Comparison of ENCODE assay signal across 19 cellular contexts in the genomic region with DNA sequence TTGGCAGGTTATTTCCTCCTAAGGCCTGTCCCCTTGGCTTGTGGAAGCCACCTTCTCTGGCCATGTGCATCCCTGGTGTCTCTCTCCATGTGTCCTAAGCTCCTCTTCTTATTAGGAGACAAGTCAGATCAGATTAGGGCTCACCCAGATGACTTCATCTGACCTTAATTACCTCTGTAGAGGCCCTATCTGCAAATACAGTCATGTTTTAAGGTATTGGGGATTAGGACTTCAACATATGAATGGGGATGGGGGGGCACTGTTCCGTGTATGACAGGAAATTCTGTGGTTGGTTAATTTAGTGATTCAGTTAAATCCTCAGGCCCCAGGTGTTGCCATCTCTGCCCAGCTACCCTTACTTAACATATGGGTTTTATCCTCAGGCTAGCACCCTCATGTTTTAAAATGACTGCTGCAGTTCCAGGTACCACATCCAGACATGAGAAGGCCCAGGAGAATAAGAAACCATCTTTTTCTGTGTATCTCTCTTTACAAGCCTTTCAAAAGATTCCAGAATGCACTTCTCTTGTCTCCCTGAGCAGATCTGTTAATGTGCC. TPM values are rescaled to one million over a fixed set of nuclear protein-coding genes. Genes with fewer than 3 reads are reported as not detected.
DNase-seq lines count a peak whose midpoint lies in the region; ATAC-seq, FAIRE-seq and TF ChIP-seq lines count a peak whose summit lies in the region.
"Had no signal": no experiment of that assay in that cellular context is flagged by ENCODE, and none has a peak within 500 bp of the region (broad histone marks: within the 10 kb centered on the region; RNA-seq: fewer than 3 reads in every experiment).

No MANE protein-coding gene starts in this region.

- H3K9me1 ChIP-seq in keratinocyte (ENCODE audit: control insufficient read depth, extremely low read depth, insufficient read depth, low read length) = no peaks in the 10 kb centered on the region

- no peaks in the 10 kb centered on the region; the same call in 2 of the 3 replicates for H3K9me3 Mint-ChIP-seq in GM23338
- H3K9me3 Mint-ChIP-seq: T-cell had no signal

- no peak overlapping the region for H3K27ac Mint-ChIP-seq in GM23338
- H3K27ac Mint-ChIP-seq: T-cell had no signal

- H3F3A ChIP-seq in GM23338 (replicated peaks; ENCODE audit: low read depth) = no peaks in the 10 kb centered on the region

- H4K20me1 ChIP-seq in GM23338 (replicated peaks; ENCODE audit: insufficient read depth) = no peaks in the 10 kb centered on the region
- no peaks in the 10 kb centered on the region for H4K20me1 ChIP-seq in keratinocyte (ENCODE audit: control insufficient read depth, extremely low read depth, insufficient read depth, low read length)

- dilution Hi-C loops in keratinocyte (cut with MboI; ENCODE audit: extremely low pct_ligation_motif_present, low sequenced_read_pairs) = no loop called here

- no peak for FAIRE-seq in bronchial epithelial cell (lab: Jason Lieb, UNC)
- peak; percentile 52 for FAIRE-seq in keratinocyte (lab: Jason Lieb, UNC)

- H3K4me3 Mint-ChIP-seq in GM23338 = no peak overlapping the region
- H3K4me3 Mint-ChIP-seq: T-cell had no signal

- H3K9me3 ChIP-seq in keratinocyte (ENCODE audit: control insufficient read depth, low read depth, low read length) = no peaks in the 10 kb centered on the region
- H3K9me3 ChIP-seq: HAP-1 had no signal

- H3K9me2 ChIP-seq in GM23338 (ENCODE audit: insufficient read depth) = no peaks in the 10 kb centered on the region

- POLR2A ChIA-PET in HEK293T (lab: Yijun Ruan, JAX) = no interaction called here

- no peak for DNase-seq in GM23338 (ENCODE audit: low spot score)
- DNase-seq in NCI-H82 treated with DMSO at 0.1 percent for 48 hours (lab: John Stamatoyannopoulos, UW; ENCODE audit: unreplicated experiment) = peak; percentile 61
- peak; percentile 80 for DNase-seq in bronchial epithelial cell (ENCODE audit: low read depth)
- no peak for DNase-seq in keratinocyte (ENCODE audit: low read depth, low spot score)
- DNase-seq in HEK293T (ENCODE audit: extremely low spot score) = no peak
- DNase-seq: DMS79 treated with DMSO at 0.1 percent for 48 hours; KG1; NCI-H1417 treated with DMSO at 0.1 percent for 48 hours; NCI-H187 treated with DMSO at 0.1 percent for 48 hours; NCI-H526; NK-92 treated with Interleukin-12 subunit alpha and Interleukin-12 subunit beta, amount 100 ng/mL, for 24 hours; SIG-M5; T-cell had no signal

- H3K4me1 ChIP-seq in GM23338 (ENCODE audit: insufficient read depth) (peaks cover 7% of the 10 kb centered on the region; the same call in 1 of the 2 replicates), keratinocyte (ENCODE audit: control insufficient read depth, extremely low read depth, insufficient read depth, low read length) (peaks cover 29% of the 10 kb centered on the region)

- CTCF ChIA-PET in HEK293T (lab: Yijun Ruan, JAX) = no interaction called here

- TF ChIP-seq CTCF in GM23338 (conservative IDR thresholded peaks at IDR 0.05; ENCODE audit: low read depth in 2 of 2) (no peak), bronchial epithelial cell (IDR thresholded peaks at IDR 0.05; ENCODE audit: insufficient read depth, low read length, severe bottlenecking) (no peak), keratinocyte (optimal IDR thresholded peaks at IDR 0.05 in 1 of 3, IDR thresholded peaks at IDR 0.05 in 1 of 3, conservative IDR thresholded peaks at IDR 0.05 in 1 of 3; ENCODE audit: extremely low read depth in 1 of 3, insufficient read depth in 2 of 3, low read length in 3 of 3) (no peak)

- H3K36me3 Mint-ChIP-seq in GM23338 (ENCODE audit: low read depth) = no peaks in the 10 kb centered on the region; the same call in 2 of the 3 replicates
- H3K36me3 Mint-ChIP-seq: T-cell had no signal

- peaks cover 9% of the 10 kb centered on the region for H3K4me1 Mint-ChIP-seq in GM23338
- H3K4me1 Mint-ChIP-seq: T-cell had no signal

- peak overlapping the region; percentile 59; the same call in 1 of the 2 replicates for H2AFZ ChIP-seq in GM23338
- peak overlapping the region; percentile 55 for H2AFZ ChIP-seq in keratinocyte (ENCODE audit: control insufficient read depth, low read length)

- no peaks in the 10 kb centered on the region; the same call in 1 of the 2 replicates for H3K36me3 ChIP-seq in GM23338 (ENCODE audit: insufficient read depth)
- no peaks in the 10 kb centered on the region for H3K36me3 ChIP-seq in bronchial epithelial cell (ENCODE audit: control insufficient read depth, insufficient read depth, low read length)
- H3K36me3 ChIP-seq in keratinocyte (ENCODE audit: control insufficient read depth in 2 of 2, extremely low read depth in 1 of 2, insufficient read depth in 2 of 2, low read length in 2 of 2) = no peaks in the 10 kb centered on the region
- H3K36me3 ChIP-seq: HAP-1 had no signal

- no peak overlapping the region for H3K9ac ChIP-seq in keratinocyte (ENCODE audit: control insufficient read depth, extremely low read depth, insufficient read depth, low read length)

- H3K79me2 ChIP-seq in GM23338 (replicated peaks; ENCODE audit: insufficient read depth) (no peaks in the 10 kb centered on the region), keratinocyte (ENCODE audit: control insufficient read depth, insufficient read depth, low read length) (no peaks in the 10 kb centered on the region)

- H3K27me3 ChIP-seq in GM23338 (ENCODE audit: insufficient read depth) = no peaks in the 10 kb centered on the region
- H3K27me3 ChIP-seq in bronchial epithelial cell (ENCODE audit: control insufficient read depth, insufficient read depth, low read length) = no peaks in the 10 kb centered on the region
- H3K27me3 ChIP-seq in keratinocyte (ENCODE audit: control insufficient read depth, extremely low read depth, insufficient read depth, low read length) = no peaks in the 10 kb centered on the region

- H3K4me3 ChIP-seq in GM23338 = no peak overlapping the region
- no peak overlapping the region for H3K4me3 ChIP-seq in bronchial epithelial cell (ENCODE audit: low read depth, low read length)
- no peak overlapping the region for H3K4me3 ChIP-seq in keratinocyte (ENCODE audit: control insufficient read depth in 2 of 3, extremely low read depth in 1 of 3, insufficient read depth in 2 of 3, low read depth in 1 of 3, low read length in 3 of 3)
- H3K4me3 ChIP-seq: HAP-1 had no signal

- H3K4me2 ChIP-seq in GM23338 = no peak overlapping the region
- no peak overlapping the region for H3K4me2 ChIP-seq in keratinocyte (ENCODE audit: control insufficient read depth, extremely low read depth, insufficient read depth, low read depth, low read length)

- H3K27me3 Mint-ChIP-seq in GM23338 (ENCODE audit: insufficient read depth, low read depth, poor library complexity) = peaks cover 2% of the 10 kb centered on the region

- ATAC-seq in GM23338 = no peak
- ATAC-seq in GM18861 (IDR thresholded peaks at IDR 0.05; ENCODE audit: unreplicated experiment) = no peak
- ATAC-seq in HG03097 (IDR thresholded peaks at IDR 0.05; ENCODE audit: low FRiP score, unreplicated experiment) = no peak
- no peak for ATAC-seq in HG02759 (IDR thresholded peaks at IDR 0.05; ENCODE audit: unreplicated experiment)
- ATAC-seq: SK-N-SH treated with all-trans-retinoic acid at 6 μM for 48 hours, T-cell had no signal

- H3K27ac ChIP-seq in GM23338 (ENCODE audit: low read depth) = no peak overlapping the region
- no peak overlapping the region for H3K27ac ChIP-seq in keratinocyte (ENCODE audit: control insufficient read depth, insufficient read depth, low read length)
- H3K27ac ChIP-seq: C4-2B had no signal

TF ChIP-seq in HEK293T, 16 proteins besides CTCF, POLR2A, EP300 and RAD21:
- TF ChIP-seq HDGF (IDR thresholded peaks at IDR 0.05; ENCODE audit: borderline replicate concordance) = no peak
- no peak for TF ChIP-seq ARNT (IDR thresholded peaks at IDR 0.05)
- TF ChIP-seq ZNF384 (IDR thresholded peaks at IDR 0.05) = no peak
- no peak for TF ChIP-seq TARDBP (IDR thresholded peaks at IDR 0.05)
- no peak for TF ChIP-seq LEF1 (IDR thresholded peaks at IDR 0.05; ENCODE audit: borderline replicate concordance)

RNA-seq across cellular contexts. Expression of a gene that starts 51.9 kb away (rescaled TPM):
- 90.3 and 95.8 TPM in 2 replicates for total RNA-seq in GM23338 (2014; rRNA removed; shearing (Covaris generic))
- polyA plus RNA-seq in GM23338 (2016; fragmentation: Nextera tagmentation; extraction: Ambion mirVana) (46.7 and 58.8 TPM in 2 replicates), keratinocyte (31.4 to 37.6 TPM (median 31.9 TPM) in 3 replicates)
- total RNA-seq in bronchial epithelial cell = 28.8 and 60.0 TPM in 2 replicates
- 33.9 TPM for polyA plus RNA-seq in keratinocyte (2011; ENCODE audit: low read depth)
- polyA plus RNA-seq in keratinocyte (2011; cell fraction: cytosol; rRNA removed) = 29.6 and 33.6 TPM in 2 replicates
- 35.5 and 37.1 TPM in 2 replicates for polyA plus RNA-seq in keratinocyte (2011; cell fraction: nucleus; rRNA removed)
- polyA plus RNA-seq in keratinocyte (2012; ENCODE audit: low replicate concordance) = 10.5 and 39.8 TPM in 2 replicates
- polyA minus RNA-seq in keratinocyte = 80.6 to 150 TPM (median 93.5 TPM) in 3 replicates
- 38.8 TPM for polyA minus RNA-seq in keratinocyte (2011; cell fraction: cytosol; rRNA and poly(A)+ RNA removed)
- 16.4 and 37.4 TPM in 2 replicates for polyA minus RNA-seq in keratinocyte (2011; cell fraction: nucleus; rRNA and poly(A)+ RNA removed)

Comparison
In these comparisons a context has a peak if more than half of its experiments do, and no peak if none do; other contexts are left out.
1. DNase-seq: peak in NCI-H82 treated with DMSO at 0.1 percent for 48 hours (single experiment) and bronchial epithelial cell (single experiment); none in GM23338 (single experiment), keratinocyte (single experiment) and HEK293T (single experiment).